ENCODE assay signal across 7 cellular contexts in genomic region chr1:31936278-31936965, GRCh38. TPM values are rescaled to one million over a fixed set of nuclear protein-coding genes. Genes with fewer than 3 reads are reported as not detected.
DNase-seq lines count a peak whose midpoint lies in the region; ATAC-seq and TF ChIP-seq lines count a peak whose summit lies in the region.

No MANE protein-coding gene starts in this region.

- intact Hi-C loops in HCT116 (cut with micrococcal nuclease): no loop called here

- TF ChIP-seq POLR2A in HCT116 (IDR thresholded peaks at IDR 0.05; ENCODE audit: borderline replicate concordance, extremely low read depth, insufficient read depth, insufficient read length): no peak

- POLR2A ChIA-PET in HCT116 (lab: Charles Lee): interaction anchor here (1.5 to 2.0 kb wide), 2 partner anchors 8 to 16 kb away, joined by 4 to 5 read pairs; no protein-coding TSS in a partner anchor

- H3K9me2 ChIP-seq in HCT116 (ENCODE audit: insufficient read depth): no peaks in the 10 kb centered on the region

- no TSS peak for BruUV-seq in HCT116 (replicated peaks; lab: Mats Ljungman, UMichigan)

- DNase-seq in HCT116 (ENCODE audit: low read depth, low spot score) (no peak), SW480 (ENCODE audit: low spot score) (peak; percentile 32), fibroblast of peridontal ligament (ENCODE audit: extremely low read depth) (peak; percentile 47), skeletal muscle cell (ENCODE audit: low read depth) (no peak), NCI-H1417 (lab: John Stamatoyannopoulos, UW) (no peak)

- ATAC-seq in HCT116 (no peak), HG02759 (IDR thresholded peaks at IDR 0.05; ENCODE audit: unreplicated experiment) (no peak), HG03108 (IDR thresholded peaks at IDR 0.05; ENCODE audit: unreplicated experiment) (no peak)

- H3K4me3 ChIP-seq in HCT116 (replicated peaks in 1 of 2; ENCODE audit: low read depth in 1 of 2, low read length in 2 of 2): peak overlapping the region; percentile 92 to 97
- H3K4me3 ChIP-seq in skeletal muscle cell (ENCODE audit: low read depth, low read length): peak overlapping the region; percentile 89

- no peaks in the 10 kb centered on the region for H3K9me3 ChIP-seq in HCT116 (ENCODE audit: control insufficient read depth in 1 of 2, insufficient read depth in 1 of 2, low read depth in 1 of 2, low read length in 2 of 2)

- no peak for TF ChIP-seq RAD21 in HCT116 (IDR thresholded peaks at IDR 0.05; ENCODE audit: low read depth)

- peak overlapping the region; percentile 93 for H3K4me2 ChIP-seq in HCT116 (ENCODE audit: low read length)

- peaks cover 37% of the 10 kb centered on the region; the same call in 1 of the 2 replicates for H4K20me1 ChIP-seq in HCT116 (ENCODE audit: insufficient read depth)

- RAD21 ChIA-PET in HCT116 (lab: Charles Lee; ENCODE audit: low non-redundant PET in 1 of 2, low total read pairs in 2 of 2, uncharacterized antibody in 2 of 2, unreplicated experiment in 2 of 2): no interaction called here

- H3K27ac ChIP-seq in HCT116 (ENCODE audit: low read depth, low read length): peak overlapping the region; percentile 95

- H3K4me1 ChIP-seq in HCT116 (ENCODE audit: control insufficient read depth in 1 of 2, insufficient read depth in 2 of 2, low read length in 2 of 2): peaks cover 69 to 86% of the 10 kb centered on the region in 2 experiments

- H3K9ac ChIP-seq in HCT116 (ENCODE audit: low read length): peak overlapping the region; percentile 88

- no peaks in the 10 kb centered on the region for H3K36me3 ChIP-seq in HCT116 (ENCODE audit: control insufficient read depth in 1 of 2, insufficient read depth in 2 of 2, low read length in 2 of 2)

- H3K79me2 ChIP-seq in HCT116 (ENCODE audit: insufficient read depth, low read length): peaks cover 65% of the 10 kb centered on the region

- no peak overlapping the region for H2AFZ ChIP-seq in HCT116 (ENCODE audit: low read depth, low read length, poor library complexity, severe bottlenecking)

- no peaks in the 10 kb centered on the region for H3K27me3 ChIP-seq in HCT116 (ENCODE audit: insufficient read depth, low read length)

- TF ChIP-seq CTCF in HCT116 (IDR thresholded peaks at IDR 0.05 in 2 of 3, conservative IDR thresholded peaks at IDR 0.05 in 1 of 3; ENCODE audit: borderline replicate concordance in 1 of 3, insufficient read depth in 1 of 3, low read depth in 2 of 3, low read length in 2 of 3): no peak

- CTCF ChIA-PET in HCT116 (lab: Charles Lee): no interaction called here

TF ChIP-seq in HCT116, 20 proteins besides CTCF, POLR2A, EP300 and RAD21:
- TF ChIP-seq POLR2AphosphoS5 (IDR thresholded peaks at IDR 0.05; ENCODE audit: low read depth, low read length): no peak
- TF ChIP-seq SP1 (IDR thresholded peaks at IDR 0.05; ENCODE audit: low read depth): no peak
- TF ChIP-seq EZH2phosphoT487 (IDR thresholded peaks at IDR 0.05; ENCODE audit: borderline replicate concordance): no peak
- no peak for TF ChIP-seq ATF3 (IDR thresholded peaks at IDR 0.05)
- no peak for TF ChIP-seq ELF1 (IDR thresholded peaks at IDR 0.05; ENCODE audit: borderline replicate concordance, low read depth)
- no peak for TF ChIP-seq ZNF274 (IDR thresholded peaks at IDR 0.05; ENCODE audit: low read depth, low read length)
- no peak for TF ChIP-seq SIN3A (IDR thresholded peaks at IDR 0.05; ENCODE audit: low read depth)
- no peak for TF ChIP-seq EGR1 (IDR thresholded peaks at IDR 0.05; ENCODE audit: low read depth)
- no peak for TF ChIP-seq FOSL1 (IDR thresholded peaks at IDR 0.05; ENCODE audit: low read depth)
- TF ChIP-seq ZFX (IDR thresholded peaks at IDR 0.05): no peak

RNA-seq across cellular contexts. Expression of gene PTP4A2, which starts 1.7 kb away (rescaled TPM):
- total RNA-seq in HCT116 (2021; ENCODE audit: unreplicated experiment): 267 TPM
- 219 and 237 TPM in 2 replicates for polyA plus RNA-seq in HCT116 (2012)

Comparison
In these comparisons a context has a peak if more than half of its experiments do, and no peak if none do; other contexts are left out.
1. DNase-seq: peak in SW480 (single experiment) and fibroblast of peridontal ligament (single experiment); none in HCT116 (single experiment), skeletal muscle cell (single experiment) and NCI-H1417 (0 of 3).